Comparison of ENCODE assay signal across 22 cellular contexts in the genomic region with DNA sequence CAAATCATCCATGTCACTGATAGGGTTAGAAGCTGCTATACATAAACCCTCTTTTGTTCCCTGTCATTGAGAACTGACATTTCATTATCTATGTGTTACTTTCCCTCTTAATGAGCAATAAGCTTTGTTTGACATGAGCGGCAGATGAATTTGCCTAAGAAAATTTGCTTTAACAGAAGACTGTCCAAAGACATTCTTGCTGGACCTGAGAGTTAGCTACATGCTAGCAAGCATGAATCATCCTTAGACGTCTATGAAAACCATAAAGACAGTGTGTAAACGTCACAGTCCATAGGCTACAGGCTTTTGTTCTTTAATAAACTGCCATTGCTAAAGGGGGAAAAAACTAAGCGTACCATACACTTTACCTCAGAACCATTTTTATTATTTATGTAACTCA.
DNase-seq lines count a peak whose midpoint lies in the region; ATAC-seq and TF ChIP-seq lines count a peak whose summit lies in the region.
"Had no signal": no experiment of that assay in that cellular context is flagged by ENCODE, and none has a peak within 500 bp of the region (broad histone marks: within the 10 kb centered on the region; RNA-seq: fewer than 3 reads in every experiment).

No MANE protein-coding gene starts in this region.

- H3K36me3 ChIP-seq in BE2C, result no peaks in the 10 kb centered on the region

- H3K27me3 ChIP-seq in BE2C, result no peaks in the 10 kb centered on the region
- H3K27me3 ChIP-seq: foreskin keratinocyte had no signal

- ATAC-seq in GM18519 (IDR thresholded peaks at IDR 0.05; ENCODE audit: low FRiP score, unreplicated experiment) (no peak), GM19455 (IDR thresholded peaks at IDR 0.05; ENCODE audit: unreplicated experiment) (no peak)
- ATAC-seq: activated naive CD8-positive, alpha-beta T cell treated with anti-CD3 and anti-CD28 coated beads, Interleukin-2, amount 50 U/mL, for 24 hours; foreskin keratinocyte; psoas muscle; stimulated activated effector memory CD8-positive, alpha-beta T cell treated with anti-CD3 and anti-CD28 coated beads, Interleukin-12 subunit alpha, Interleukin-12 subunit beta, amount 100 ng/mL, for 72 hours had no signal

- no peaks in the 10 kb centered on the region for H3K9me3 ChIP-seq in BE2C
- H3K9me3 ChIP-seq: psoas muscle had no signal

- H3K4me3 ChIP-seq in fibroblast of pulmonary artery (replicated peaks; ENCODE audit: low read depth, low read length) (no peak overlapping the region), BE2C (ENCODE audit: low read depth, low read length) (no peak overlapping the region)
- H3K4me3 ChIP-seq: psoas muscle, skin epidermis had no signal

- TF ChIP-seq CTCF in fibroblast of pulmonary artery (IDR thresholded peaks at IDR 0.05; ENCODE audit: low read length, missing control alignments) (no peak), BE2C (IDR thresholded peaks at IDR 0.05; ENCODE audit: low read depth, low read length) (no peak)

- no peaks in the 10 kb centered on the region for H3K4me1 ChIP-seq in BE2C
- H3K4me1 ChIP-seq: foreskin keratinocyte, psoas muscle had no signal

- DNase-seq in NCI-H226, result peak; percentile 34
- DNase-seq in amniotic epithelial cell (ENCODE audit: low read depth), result peak; percentile 51
- DNase-seq in fibroblast of pulmonary artery (ENCODE audit: low read depth), result peak; percentile 50
- DNase-seq in BE2C, result no peak
- no peak for DNase-seq in epidermal melanocyte (ENCODE audit: insufficient read length, low spot score)
- DNase-seq: activated B cell treated with CpG ODN at 0.5 μM for 24 hours; activated CD4-positive, alpha-beta memory T cell treated with anti-CD3 and anti-CD28 coated beads for 36 hours; activated gamma-delta T cell; activated naive CD8-positive, alpha-beta T cell treated with anti-CD3 and anti-CD28 coated beads, Interleukin-2, amount 50 U/mL, for 24 hours; dermis blood vessel endothelial cell; foreskin keratinocyte; hippocampal formation; NCI-H1105; NCI-H2029 treated with DMSO at 0.1 percent for 48 hours; NCI-H510A; psoas muscle; stimulated activated CD4-positive, alpha-beta T cell treated with anti-CD3 and anti-CD28 coated beads, Interleukin-2, amount 100 ng/mL, for 24 hours; T-helper 9 cell had no signal

Comparison
In these comparisons a context has a peak if more than half of its experiments do, and no peak if none do; other contexts are left out.
1. DNase-seq: peak in NCI-H226 (single experiment), amniotic epithelial cell (single experiment) and fibroblast of pulmonary artery (single experiment); none in BE2C (single experiment) and epidermal melanocyte (single experiment).